ENCODE assay signal across 24 cellular contexts in genomic region chr1:61095127-61095812, GRCh38. TPM values are rescaled to one million over a fixed set of nuclear protein-coding genes. Genes with fewer than 3 reads are reported as not detected.
DNase-seq lines count a peak whose midpoint lies in the region; ATAC-seq and TF ChIP-seq lines count a peak whose summit lies in the region.
"Had no signal": no experiment of that assay in that cellular context is flagged by ENCODE, and none has a peak within 500 bp of the region (broad histone marks: within the 10 kb centered on the region; RNA-seq: fewer than 3 reads in every experiment).

No MANE protein-coding gene starts in this region.

- no peaks in the 10 kb centered on the region for H3K36me3 ChIP-seq in sigmoid colon
- H3K36me3 ChIP-seq: BLaER1 treated with 17β-estradiol and CSF1 and Interleukin-3, amounts not matched to agents 10 nM and 100 nM; pancreas; SJSA1; upper lobe of left lung had no signal

- no peaks in the 10 kb centered on the region for H3K9me3 ChIP-seq in right cardiac atrium (ENCODE audit: control insufficient read depth, low read length)
- no peaks in the 10 kb centered on the region for H3K9me3 ChIP-seq in sigmoid colon
- H3K9me3 ChIP-seq: BLaER1 treated with 17β-estradiol and CSF1 and Interleukin-3, amounts not matched to agents 10 nM and 100 nM; Caco-2; pancreas; SJSA1; upper lobe of left lung had no signal

- TF ChIP-seq EP300 in sigmoid colon (IDR thresholded peaks at IDR 0.05): no peak

- TF ChIP-seq POLR2A in sigmoid colon (IDR thresholded peaks at IDR 0.05): no peak

- TF ChIP-seq CTCF in dorsolateral prefrontal cortex (IDR thresholded peaks at IDR 0.05 in 54 of 56, conservative IDR thresholded peaks at IDR 0.05 in 2 of 56; ENCODE audit: low read depth in 1 of 56, partially characterized antibody in 56 of 56): no peak
- no peak for TF ChIP-seq CTCF in sigmoid colon (IDR thresholded peaks at IDR 0.05)

- H3K27ac ChIP-seq in right cardiac atrium (ENCODE audit: low read length) (no peak overlapping the region), dorsolateral prefrontal cortex (peak overlapping the region in 48 of 59 donors; percentile 4 to 99 (median 61)), sigmoid colon (peak overlapping the region in 3 of 4 donors; percentile 42 to 57 (median 53))
- H3K27ac ChIP-seq: BLaER1 treated with 17β-estradiol and CSF1 and Interleukin-3, amounts not matched to agents 10 nM and 100 nM; pancreas; PC-9; SJSA1 had no signal

- WGBS in right cardiac atrium: 53% methylated on average over 4 of the region's 4 CpGs
- 67 to 73% methylated on average over 4 of the region's 4 CpGs for WGBS in sigmoid colon, 2 donors

- intact Hi-C loops in right cardiac atrium (cut with DNase I): no loop called here
- intact Hi-C loops in Right ventricle myocardium inferior (cut with DNase I): no loop called here
- intact Hi-C loops in dorsolateral prefrontal cortex (cut with DNase I): no loop called here
- intact Hi-C loops in sigmoid colon (cut with DNase I): no loop called here

- H3K4me1 ChIP-seq in right cardiac atrium (ENCODE audit: control insufficient read depth, insufficient read depth, low read length): peaks cover 6% of the 10 kb centered on the region
- H3K4me1 ChIP-seq in sigmoid colon: peaks cover 0 to 76% (median 56%) of the 10 kb centered on the region in 4 donors
- H3K4me1 ChIP-seq: BLaER1 treated with 17β-estradiol and CSF1 and Interleukin-3, amounts not matched to agents 10 nM and 100 nM; Caco-2; SJSA1 had no signal

- H3K4me3 ChIP-seq in right cardiac atrium (ENCODE audit: low read length) (peak overlapping the region; percentile 19), dorsolateral prefrontal cortex (peak overlapping the region in 10 of 59 donors; percentile 0 to 36 (median 10)), sigmoid colon (no peak overlapping the region)
- H3K4me3 ChIP-seq: BLaER1 treated with 17β-estradiol and CSF1 and Interleukin-3, amounts not matched to agents 10 nM and 100 nM; pancreas; PC-9; SJSA1; upper lobe of left lung had no signal

- ATAC-seq in right cardiac atrium: peak in 1 of 2 donors; percentile 46
- no peak for ATAC-seq in Right ventricle myocardium inferior
- ATAC-seq in HG02642 (IDR thresholded peaks at IDR 0.05; ENCODE audit: poor library complexity, unreplicated experiment): no peak
- no peak for ATAC-seq in GM18520 (IDR thresholded peaks at IDR 0.05; ENCODE audit: unreplicated experiment)
- ATAC-seq: left cardiac atrium; natural killer cell treated with Interleukin-12 subunit alpha and Interleukin-12 subunit beta and Interleukin-15 and Interleukin-18, amount 100 ng/mL, for 72 hours; pancreas; sciatic nerve; T-helper 17 cell had no signal

- H3K27me3 ChIP-seq in right cardiac atrium (ENCODE audit: control insufficient read depth, insufficient read depth) (no peaks in the 10 kb centered on the region), dorsolateral prefrontal cortex (no peaks in the 10 kb centered on the region), sigmoid colon (no peaks in the 10 kb centered on the region)
- H3K27me3 ChIP-seq: pancreas, SJSA1, upper lobe of left lung had no signal

- DNase-seq in right cardiac atrium: no peak
- DNase-seq in Right ventricle myocardium inferior (ENCODE audit: missing footprints): no peak
- no peak for DNase-seq in dorsolateral prefrontal cortex
- DNase-seq in sigmoid colon: no peak
- DNase-seq in stimulated activated CD4-positive, alpha-beta T cell treated with anti-CD3 and anti-CD28 coated beads, Interleukin-4, amount 100 ng/mL, for 24 hours: no peak
- DNase-seq in HCEC 1CT: no peak
- DNase-seq: activated CD4-positive, alpha-beta T cell treated with anti-CD3 and anti-CD28 coated beads for 48 hours; Caco-2; glutamatergic neuron; left cardiac atrium; midbrain; NCI-H1048; NCI-H2081; NCI-H446 treated with DMSO at 0.1 percent for 48 hours; pancreas; PC-9; T-helper 17 cell; upper lobe of left lung had no signal

RNA-seq across cellular contexts. Expression of gene NFIA, which starts 12.9 kb away (rescaled TPM):
- total RNA-seq in right cardiac atrium (100 to 1,000 TPM; 108 to 127 (median 113) TPM), Right ventricle myocardium inferior (97.6 TPM), dorsolateral prefrontal cortex (100 to 1,000 TPM in 40 of 120 experiments, 10 to 100 TPM in 80; 63.0 to 203 (median 91.8) TPM), sigmoid colon (100 to 1,000 TPM in 1 of 4 donors, 10 to 100 TPM in 3; 79.7 to 154 (median 89.1) TPM)
- polyA plus RNA-seq in right cardiac atrium (15.9 TPM), sigmoid colon (1 to 10 TPM; 2.3 to 7.6 (median 4.2) TPM)
